ENCODE assay signal across 25 cellular contexts in genomic region chr16:11488304-11488703, GRCh38.
"Had no signal": no experiment of that assay in that cellular context is flagged by ENCODE, and none has a peak within 500 bp of the region (broad histone marks: within the 10 kb centered on the region; RNA-seq: fewer than 3 reads in every experiment).

No MANE protein-coding gene starts in this region.

- DNase-seq: colonic mucosa; cortex of kidney; effector CD8-positive, alpha-beta T cell; effector memory CD8-positive, alpha-beta T cell; endodermal cell; erythroblast; esophagus squamous epithelium; foreskin fibroblast; foreskin melanocyte; gastrocnemius medialis; glutamatergic neuron; head of caudate nucleus; heart right ventricle; hippocampal formation; left cardiac atrium; left lung; left ventricle myocardium superior; lower lobe of right lung; mesenchymal stem cell; mucosa of descending colon had no signal

- FAIRE-seq: endometrium, islet of Langerhans, keratinocyte had no signal

- H3K27ac ChIP-seq: colonic mucosa, epithelial cell of prostate, esophagus squamous epithelium, gastrocnemius medialis, heart right ventricle, left lung, lower lobe of right lung had no signal

- H3K4me3 ChIP-seq: colonic mucosa, esophagus squamous epithelium, gastrocnemius medialis, heart right ventricle, left lung, lower lobe of right lung, mucosa of descending colon had no signal

- ATAC-seq: effector memory CD8-positive, alpha-beta T cell; esophagus mucosa; gastrocnemius medialis; left cardiac atrium; left lung; left ventricle myocardium superior; lower lobe of right lung; mucosa of descending colon had no signal

- H3K36me3 ChIP-seq: colonic mucosa, esophagus squamous epithelium, lower lobe of right lung had no signal

- H3K27me3 ChIP-seq: colonic mucosa, esophagus squamous epithelium, gastrocnemius medialis, heart right ventricle, left lung had no signal

- H3K9me3 ChIP-seq: colonic mucosa, gastrocnemius medialis, lower lobe of right lung, mucosa of descending colon had no signal

- H3K4me1 ChIP-seq: colonic mucosa, gastrocnemius medialis, left lung, lower lobe of right lung had no signal
